Comparison of ENCODE assay signal across 13 cellular contexts in the genomic region with DNA sequence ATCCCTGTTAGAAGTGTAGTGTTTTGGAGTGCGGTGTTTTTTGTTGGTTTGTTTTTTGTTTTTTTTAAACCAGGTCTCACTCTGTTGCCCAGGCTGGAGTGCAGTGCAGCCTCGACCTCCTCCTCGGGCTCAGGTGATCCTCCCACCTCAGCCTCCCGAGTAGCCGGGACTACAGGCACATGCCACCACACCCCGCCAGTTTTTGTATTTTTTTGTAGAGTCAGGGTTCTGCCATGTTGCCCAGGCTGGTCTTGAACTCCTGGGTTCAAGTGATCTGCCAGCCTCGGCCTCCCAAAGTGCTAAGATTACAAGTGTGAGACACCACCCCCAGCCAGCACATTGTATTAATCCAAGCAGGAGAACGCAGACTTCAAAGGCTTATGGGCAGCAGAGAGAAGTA. TPM values are rescaled to one million over a fixed set of nuclear protein-coding genes. Genes with fewer than 3 reads are reported as not detected.
DNase-seq lines count a peak whose midpoint lies in the region; ATAC-seq and TF ChIP-seq lines count a peak whose summit lies in the region.
"Had no signal": no experiment of that assay in that cellular context is flagged by ENCODE, and none has a peak within 500 bp of the region (broad histone marks: within the 10 kb centered on the region; RNA-seq: fewer than 3 reads in every experiment).

No MANE protein-coding gene starts in this region.

- peaks cover 36% of the 10 kb centered on the region for H3K4me1 Mint-ChIP-seq in activated naive CD4-positive, alpha-beta T cell treated with anti-CD3 and anti-CD28 coated beads, Interleukin-2, amount 10 ng/mL, durations not matched to agents 7 days and 5 days
- peaks cover 25% of the 10 kb centered on the region for H3K4me1 Mint-ChIP-seq in glutamatergic neuron (ENCODE audit: low read depth, unreplicated experiment)
- peaks cover 24 to 35% of the 10 kb centered on the region in 2 donors for H3K4me1 Mint-ChIP-seq in stimulated activated naive B cell treated with anti-CD40 and anti-IgM and Interleukin-4, amounts not matched to agents 10 μg/mL and 1 μg/mL and 100 μg/mL, for 72 hours

- no peaks in the 10 kb centered on the region for H3K9me3 Mint-ChIP-seq in activated naive CD4-positive, alpha-beta T cell treated with anti-CD3 and anti-CD28 coated beads, Interleukin-2, amount 10 ng/mL, durations not matched to agents 7 days and 5 days
- no peaks in the 10 kb centered on the region for H3K9me3 Mint-ChIP-seq in activated naive CD4-positive, alpha-beta T cell treated with anti-CD3 and anti-CD28 coated beads, Interleukin-2, amount 50 U/mL, for 72 hours
- peaks cover 11% of the 10 kb centered on the region for H3K9me3 Mint-ChIP-seq in glutamatergic neuron (ENCODE audit: unreplicated experiment)
- no peaks in the 10 kb centered on the region for H3K9me3 Mint-ChIP-seq in stimulated activated naive B cell treated with anti-CD40 and anti-IgM and Interleukin-4, amounts not matched to agents 10 μg/mL and 1 μg/mL and 100 μg/mL, for 72 hours

- peak overlapping the region; percentile 82 for H3K4me3 Mint-ChIP-seq in activated naive CD4-positive, alpha-beta T cell treated with anti-CD3 and anti-CD28 coated beads, Interleukin-2, amount 10 ng/mL, durations not matched to agents 7 days and 5 days
- H3K4me3 Mint-ChIP-seq in glutamatergic neuron (ENCODE audit: unreplicated experiment), result peak overlapping the region; percentile 68
- H3K4me3 Mint-ChIP-seq in stimulated activated naive B cell treated with anti-CD40 and anti-IgM and Interleukin-4, amounts not matched to agents 10 μg/mL and 1 μg/mL and 100 μg/mL, for 72 hours, result peak overlapping the region; percentile 73 to 99

- no peak for TF ChIP-seq EP300 in stomach (IDR thresholded peaks at IDR 0.05)

- TF ChIP-seq POLR2A in stomach (IDR thresholded peaks at IDR 0.05), result no peak

- peaks cover 23% of the 10 kb centered on the region for H3K4me1 ChIP-seq in RWPE2 (ENCODE audit: insufficient read depth, poor library complexity, severe bottlenecking)
- H3K4me1 ChIP-seq in stomach, result peaks cover 26 to 34% (median 31%) of the 10 kb centered on the region in 4 donors

- H3K4me3 ChIP-seq in RWPE2 (ENCODE audit: severe bottlenecking) (no peak overlapping the region), stomach (no peak overlapping the region)

- 87 to 93% (median 91%) methylated on average over 8 of the region's 8 CpGs for WGBS in stomach, 5 donors

- no peaks in the 10 kb centered on the region for H3K9me3 ChIP-seq in RWPE2 (ENCODE audit: severe bottlenecking)
- no peaks in the 10 kb centered on the region for H3K9me3 ChIP-seq in stomach

- peaks cover 15% of the 10 kb centered on the region for H3K27me3 Mint-ChIP-seq in activated naive CD4-positive, alpha-beta T cell treated with anti-CD3 and anti-CD28 coated beads, Interleukin-2, amount 10 ng/mL, durations not matched to agents 7 days and 5 days
- peaks cover 4% of the 10 kb centered on the region for H3K27me3 Mint-ChIP-seq in glutamatergic neuron (ENCODE audit: unreplicated experiment)
- H3K27me3 Mint-ChIP-seq in stimulated activated naive B cell treated with anti-CD40 and anti-IgM and Interleukin-4, amounts not matched to agents 10 μg/mL and 1 μg/mL and 100 μg/mL, for 72 hours, result no peaks in the 10 kb centered on the region

- DNase-seq in activated naive CD4-positive, alpha-beta T cell treated with anti-CD3 and anti-CD28 coated beads, Interleukin-2, amount 10 ng/mL, durations not matched to agents 7 days and 5 days, result no peak
- DNase-seq in activated naive CD4-positive, alpha-beta T cell treated with anti-CD3 and anti-CD28 coated beads, Interleukin-2, amount 50 U/mL, for 72 hours (ENCODE audit: low spot score in 2 of 2), result no peak
- DNase-seq in RWPE2 (ENCODE audit: low spot score) (no peak), glutamatergic neuron (no peak), DMS114 treated with DMSO at 0.1 percent for 48 hours (lab: John Stamatoyannopoulos, UW; ENCODE audit: unreplicated experiment) (no peak), stomach (no peak)
- DNase-seq in stimulated activated naive B cell treated with anti-CD40 and anti-IgM and Interleukin-4, amounts not matched to agents 10 μg/mL and 1 μg/mL and 100 μg/mL, for 72 hours, result no peak
- DNase-seq: activated effector memory CD4-positive, alpha-beta T cell treated with anti-CD3 and anti-CD28 coated beads, Interleukin-2, amount 50 U/mL, for 16 hours; midbrain; NCI-H1092 treated with DMSO at 0.1 percent for 48 hours; NCI-H69; T-helper 9 cell had no signal

- H3K27ac Mint-ChIP-seq in activated naive CD4-positive, alpha-beta T cell treated with anti-CD3 and anti-CD28 coated beads, Interleukin-2, amount 10 ng/mL, durations not matched to agents 7 days and 5 days, result peak overlapping the region; percentile 21
- H3K27ac Mint-ChIP-seq in activated naive CD4-positive, alpha-beta T cell treated with anti-CD3 and anti-CD28 coated beads, Interleukin-2, amount 50 U/mL, for 72 hours, result peak overlapping the region in 1 of 2 donors; percentile 100
- H3K27ac Mint-ChIP-seq in glutamatergic neuron (ENCODE audit: unreplicated experiment), result no peak overlapping the region
- peak overlapping the region; percentile 72 for H3K27ac Mint-ChIP-seq in stimulated activated naive B cell treated with anti-CD40 and anti-IgM and Interleukin-4, amounts not matched to agents 10 μg/mL and 1 μg/mL and 100 μg/mL, for 72 hours

- TF ChIP-seq CTCF in RWPE2 (IDR thresholded peaks at IDR 0.05; ENCODE audit: poor library complexity, severe bottlenecking) (no peak), glutamatergic neuron (IDR thresholded peaks at IDR 0.05; ENCODE audit: partially characterized antibody, unreplicated experiment) (no peak), stomach (IDR thresholded peaks at IDR 0.05) (no peak)

- intact Hi-C loops in stomach (cut with DNase I; ENCODE audit: low total_unique reads), result no loop called here

- no peak for ATAC-seq in activated naive CD4-positive, alpha-beta T cell treated with anti-CD3 and anti-CD28 coated beads, Interleukin-2, amount 50 U/mL, for 72 hours
- ATAC-seq in RWPE2 (ENCODE audit: low read depth), result no peak
- ATAC-seq in stimulated activated naive B cell treated with anti-CD40 and anti-IgM and Interleukin-4, amounts not matched to agents 10 μg/mL and 1 μg/mL and 100 μg/mL, for 72 hours (replicated peaks), result no peak
- ATAC-seq in GM18520 (IDR thresholded peaks at IDR 0.05; ENCODE audit: unreplicated experiment), result no peak

- peaks cover 27% of the 10 kb centered on the region for H3K36me3 Mint-ChIP-seq in activated naive CD4-positive, alpha-beta T cell treated with anti-CD3 and anti-CD28 coated beads, Interleukin-2, amount 10 ng/mL, durations not matched to agents 7 days and 5 days
- peaks cover 18 to 25% of the 10 kb centered on the region in 2 donors for H3K36me3 Mint-ChIP-seq in activated naive CD4-positive, alpha-beta T cell treated with anti-CD3 and anti-CD28 coated beads, Interleukin-2, amount 50 U/mL, for 72 hours
- H3K36me3 Mint-ChIP-seq in glutamatergic neuron (ENCODE audit: unreplicated experiment), result no peaks in the 10 kb centered on the region
- peaks cover 12 to 22% of the 10 kb centered on the region in 2 donors for H3K36me3 Mint-ChIP-seq in stimulated activated naive B cell treated with anti-CD40 and anti-IgM and Interleukin-4, amounts not matched to agents 10 μg/mL and 1 μg/mL and 100 μg/mL, for 72 hours

- H3K36me3 ChIP-seq in RWPE2 (ENCODE audit: low read depth), result peaks cover 31% of the 10 kb centered on the region
- no peaks in the 10 kb centered on the region for H3K36me3 ChIP-seq in stomach

- CTCF ChIA-PET in activated naive CD4-positive, alpha-beta T cell treated with anti-CD3 and anti-CD28 coated beads, Interleukin-2, amount 10 ng/mL, durations not matched to agents 7 days and 5 days (lab: Charles Lee), result interaction anchor here (1.5 kb wide), 1 partner anchor 36 kb away, joined by 12 read pairs; no protein-coding TSS in a partner anchor

- peak overlapping the region; percentile 79 for H3K27ac ChIP-seq in RWPE2 (ENCODE audit: poor library complexity, severe bottlenecking)
- no peak overlapping the region for H3K27ac ChIP-seq in stomach

- H3K27me3 ChIP-seq in RWPE2 (ENCODE audit: insufficient read depth, poor library complexity, severe bottlenecking), result no peaks in the 10 kb centered on the region
- no peaks in the 10 kb centered on the region for H3K27me3 ChIP-seq in stomach

RNA-seq across cellular contexts. Expression of gene TOP1, which starts 1.3 kb away (rescaled TPM):
- 10 to 100 TPM; 62.4 to 98.9 TPM for total RNA-seq in activated naive CD4-positive, alpha-beta T cell treated with anti-CD3 and anti-CD28 coated beads, Interleukin-2, amount 50 U/mL, for 72 hours
- total RNA-seq in glutamatergic neuron (ENCODE audit: unreplicated experiment), result 68.7 TPM
- total RNA-seq in stomach, result 10 to 100 TPM; 14.8 to 46.2 (median 19.6) TPM
- 10 to 100 TPM; 18.0 to 24.0 (median 23.8) TPM for polyA plus RNA-seq in stomach
